ENCODE assay signal across 1 cellular context in the genomic region with DNA sequence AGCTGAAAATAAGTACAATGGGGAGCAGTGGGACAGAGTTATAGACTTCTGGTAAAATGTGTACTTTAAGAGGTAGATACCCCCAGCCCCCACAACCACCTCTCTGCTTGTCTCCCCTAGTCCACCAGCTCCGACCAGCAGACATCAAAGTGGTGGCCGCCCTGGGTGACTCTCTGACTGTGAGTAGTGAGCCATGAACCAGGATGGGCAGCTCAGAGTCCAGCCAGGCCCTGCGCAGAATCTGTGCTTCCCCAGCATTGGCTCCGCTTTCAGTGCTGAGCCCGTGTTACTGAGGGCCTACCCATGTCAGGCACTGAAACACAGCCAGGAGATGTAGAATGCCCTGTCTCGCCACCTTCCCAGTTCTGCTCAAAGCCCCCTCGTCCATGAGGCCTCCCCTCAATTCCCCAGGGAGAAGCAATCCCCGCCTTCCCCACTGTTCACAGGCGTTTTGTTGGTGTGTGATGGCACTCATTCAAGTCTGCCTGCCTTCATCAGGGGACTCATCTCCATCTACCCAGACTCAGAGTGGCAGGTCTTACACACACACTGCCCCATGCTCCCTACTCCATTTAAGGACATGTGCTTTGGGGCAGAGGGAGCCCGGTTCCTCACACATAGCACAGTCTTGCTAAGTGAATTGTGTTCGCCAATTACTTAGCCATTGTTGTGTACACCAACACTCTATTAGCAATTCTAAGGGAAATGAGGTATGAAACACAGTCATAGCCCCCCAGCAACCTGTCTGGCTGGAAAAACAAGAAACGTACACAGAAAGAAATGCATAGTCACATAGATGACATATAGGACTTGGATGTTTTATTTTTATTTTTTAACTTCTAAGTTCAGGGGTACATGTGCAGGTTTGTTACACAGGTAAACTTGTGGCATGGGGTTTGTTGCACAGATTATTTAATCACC.
TF ChIP-seq lines count a peak whose summit lies in the region.

No MANE protein-coding gene starts in this region.

TF ChIP-seq in HepG2, 621 proteins besides CTCF, POLR2A, EP300 and RAD21 (continues in another document):
- TF ChIP-seq ZNF557 (CRISPR knock-in tag; IDR thresholded peaks at IDR 0.05) (peak; percentile 47; the same call in 1 of the 2 replicates), SMAD9 (CRISPR knock-in tag; IDR thresholded peaks at IDR 0.05) (peak; percentile 55; the same call in 1 of the 2 replicates), ZNF263 (CRISPR knock-in tag; IDR thresholded peaks at IDR 0.05) (peak; percentile 10; the same call in 1 of the 2 replicates), IKZF5 (CRISPR knock-in tag; IDR thresholded peaks at IDR 0.05) (0 out of 2 replicates have a peak, but pooled peaks have one; percentile 30), CHD4 (IDR thresholded peaks at IDR 0.05; ENCODE audit: borderline replicate concordance, low read length) (no peak), TCF12 (IDR thresholded peaks at IDR 0.05) (no peak), TCF12 (CRISPR knock-in tag; IDR thresholded peaks at IDR 0.05) (0 out of 2 replicates have a peak, but pooled peaks have one; percentile 9), RXRA (CRISPR knock-in tag; IDR thresholded peaks at IDR 0.05) (peak; percentile 15; the same call in 1 of the 2 replicates), ZMYM4 (CRISPR knock-in tag; IDR thresholded peaks at IDR 0.05) (0 out of 2 replicates have a peak, but pooled peaks have one; percentile 53), MATR3 (CRISPR knock-in tag; IDR thresholded peaks at IDR 0.05) (no peak), BORCS8-MEF2B (CRISPR knock-in tag; IDR thresholded peaks at IDR 0.05) (peak; percentile 52; the same call in 1 of the 2 replicates), THAP9 (CRISPR knock-in tag; IDR thresholded peaks at IDR 0.05; ENCODE audit: borderline replicate concordance) (peak; percentile 36; the same call in 1 of the 2 replicates), GLMP (CRISPR knock-in tag; IDR thresholded peaks at IDR 0.05; ENCODE audit: borderline replicate concordance) (no peak), IRF9 (CRISPR knock-in tag; IDR thresholded peaks at IDR 0.05; ENCODE audit: borderline replicate concordance) (0 out of 2 replicates have a peak, but pooled peaks have one; percentile 16), TSC22D2 (CRISPR knock-in tag; IDR thresholded peaks at IDR 0.05; ENCODE audit: borderline replicate concordance) (0 out of 2 replicates have a peak, but pooled peaks have one; percentile 27), ZFY (CRISPR knock-in tag; IDR thresholded peaks at IDR 0.05) (peak; percentile 66; the same call in 1 of the 2 replicates), KLF16 (CRISPR knock-in tag; IDR thresholded peaks at IDR 0.05) (no peak), HIC2 (CRISPR knock-in tag; IDR thresholded peaks at IDR 0.05; ENCODE audit: low read depth) (0 out of 2 replicates have a peak, but pooled peaks have one; percentile 51), U2AF2 (IDR thresholded peaks at IDR 0.05; ENCODE audit: low read depth, low read length) (no peak), TFE3 (CRISPR knock-in tag; IDR thresholded peaks at IDR 0.05) (no peak), SALL1 (CRISPR knock-in tag; IDR thresholded peaks at IDR 0.05) (peak; percentile 72; the same call in 1 of the 2 replicates), KDM1A (CRISPR knock-in tag; IDR thresholded peaks at IDR 0.05) (no peak), ZNF20 (CRISPR knock-in tag; IDR thresholded peaks at IDR 0.05) (no peak), KAT8 (CRISPR knock-in tag; IDR thresholded peaks at IDR 0.05) (peak; percentile 37; the same call in 1 of the 2 replicates), SOX6 (IDR thresholded peaks at IDR 0.05) (no peak), SOX6 (CRISPR knock-in tag; IDR thresholded peaks at IDR 0.05) (0 out of 2 replicates have a peak, but pooled peaks have one; percentile 28), ZNF292 (CRISPR knock-in tag; IDR thresholded peaks at IDR 0.05; ENCODE audit: borderline replicate concordance, low read depth) (peak; percentile 93), ZNF615 (CRISPR knock-in tag; IDR thresholded peaks at IDR 0.05; ENCODE audit: borderline replicate concordance) (no peak), KAT7 (CRISPR knock-in tag; IDR thresholded peaks at IDR 0.05; ENCODE audit: borderline replicate concordance) (no peak), CAMTA2 (CRISPR knock-in tag; IDR thresholded peaks at IDR 0.05; ENCODE audit: borderline replicate concordance) (no peak), IRF2 (CRISPR knock-in tag; IDR thresholded peaks at IDR 0.05) (peak; percentile 55; the same call in 1 of the 2 replicates)
- TF ChIP-seq, protein P1, sequence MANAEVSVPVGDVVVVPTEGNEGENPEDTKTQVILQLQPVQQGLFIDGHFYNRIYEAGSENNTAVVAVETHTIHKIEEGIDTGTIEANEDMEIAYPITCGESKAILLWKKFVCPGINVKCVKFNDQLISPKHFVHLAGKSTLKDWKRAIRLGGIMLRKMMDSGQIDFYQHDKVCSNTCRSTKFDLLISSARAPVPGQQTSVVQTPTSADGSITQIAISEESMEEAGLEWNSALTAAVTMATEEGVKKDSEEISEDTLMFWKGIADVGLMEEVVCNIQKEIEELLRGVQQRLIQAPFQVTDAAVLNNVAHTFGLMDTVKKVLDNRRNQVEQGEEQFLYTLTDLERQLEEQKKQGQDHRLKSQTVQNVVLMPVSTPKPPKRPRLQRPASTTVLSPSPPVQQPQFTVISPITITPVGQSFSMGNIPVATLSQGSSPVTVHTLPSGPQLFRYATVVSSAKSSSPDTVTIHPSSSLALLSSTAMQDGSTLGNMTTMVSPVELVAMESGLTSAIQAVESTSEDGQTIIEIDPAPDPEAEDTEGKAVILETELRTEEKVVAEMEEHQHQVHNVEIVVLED (CRISPR knock-in tag; IDR thresholded peaks at IDR 0.05; ENCODE audit: borderline replicate concordance) = no peak
- TF ChIP-seq, protein P2, sequence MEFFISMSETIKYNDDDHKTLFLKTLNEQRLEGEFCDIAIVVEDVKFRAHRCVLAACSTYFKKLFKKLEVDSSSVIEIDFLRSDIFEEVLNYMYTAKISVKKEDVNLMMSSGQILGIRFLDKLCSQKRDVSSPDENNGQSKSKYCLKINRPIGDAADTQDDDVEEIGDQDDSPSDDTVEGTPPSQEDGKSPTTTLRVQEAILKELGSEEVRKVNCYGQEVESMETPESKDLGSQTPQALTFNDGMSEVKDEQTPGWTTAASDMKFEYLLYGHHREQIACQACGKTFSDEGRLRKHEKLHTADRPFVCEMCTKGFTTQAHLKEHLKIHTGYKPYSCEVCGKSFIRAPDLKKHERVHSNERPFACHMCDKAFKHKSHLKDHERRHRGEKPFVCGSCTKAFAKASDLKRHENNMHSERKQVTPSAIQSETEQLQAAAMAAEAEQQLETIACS (CRISPR knock-in tag; IDR thresholded peaks at IDR 0.05) = no peak
- TF ChIP-seq, protein P3, sequence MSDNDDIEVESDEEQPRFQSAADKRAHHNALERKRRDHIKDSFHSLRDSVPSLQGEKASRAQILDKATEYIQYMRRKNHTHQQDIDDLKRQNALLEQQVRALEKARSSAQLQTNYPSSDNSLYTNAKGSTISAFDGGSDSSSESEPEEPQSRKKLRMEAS (IDR thresholded peaks at IDR 0.05) = 0 out of 2 replicates have a peak, but pooled peaks have one; percentile 16
- TF ChIP-seq, protein P4, sequence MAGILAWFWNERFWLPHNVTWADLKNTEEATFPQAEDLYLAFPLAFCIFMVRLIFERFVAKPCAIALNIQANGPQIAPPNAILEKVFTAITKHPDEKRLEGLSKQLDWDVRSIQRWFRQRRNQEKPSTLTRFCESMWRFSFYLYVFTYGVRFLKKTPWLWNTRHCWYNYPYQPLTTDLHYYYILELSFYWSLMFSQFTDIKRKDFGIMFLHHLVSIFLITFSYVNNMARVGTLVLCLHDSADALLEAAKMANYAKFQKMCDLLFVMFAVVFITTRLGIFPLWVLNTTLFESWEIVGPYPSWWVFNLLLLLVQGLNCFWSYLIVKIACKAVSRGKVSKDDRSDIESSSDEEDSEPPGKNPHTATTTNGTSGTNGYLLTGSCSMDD (CRISPR knock-in tag; IDR thresholded peaks at IDR 0.05) = no peak
- TF ChIP-seq, protein P5, sequence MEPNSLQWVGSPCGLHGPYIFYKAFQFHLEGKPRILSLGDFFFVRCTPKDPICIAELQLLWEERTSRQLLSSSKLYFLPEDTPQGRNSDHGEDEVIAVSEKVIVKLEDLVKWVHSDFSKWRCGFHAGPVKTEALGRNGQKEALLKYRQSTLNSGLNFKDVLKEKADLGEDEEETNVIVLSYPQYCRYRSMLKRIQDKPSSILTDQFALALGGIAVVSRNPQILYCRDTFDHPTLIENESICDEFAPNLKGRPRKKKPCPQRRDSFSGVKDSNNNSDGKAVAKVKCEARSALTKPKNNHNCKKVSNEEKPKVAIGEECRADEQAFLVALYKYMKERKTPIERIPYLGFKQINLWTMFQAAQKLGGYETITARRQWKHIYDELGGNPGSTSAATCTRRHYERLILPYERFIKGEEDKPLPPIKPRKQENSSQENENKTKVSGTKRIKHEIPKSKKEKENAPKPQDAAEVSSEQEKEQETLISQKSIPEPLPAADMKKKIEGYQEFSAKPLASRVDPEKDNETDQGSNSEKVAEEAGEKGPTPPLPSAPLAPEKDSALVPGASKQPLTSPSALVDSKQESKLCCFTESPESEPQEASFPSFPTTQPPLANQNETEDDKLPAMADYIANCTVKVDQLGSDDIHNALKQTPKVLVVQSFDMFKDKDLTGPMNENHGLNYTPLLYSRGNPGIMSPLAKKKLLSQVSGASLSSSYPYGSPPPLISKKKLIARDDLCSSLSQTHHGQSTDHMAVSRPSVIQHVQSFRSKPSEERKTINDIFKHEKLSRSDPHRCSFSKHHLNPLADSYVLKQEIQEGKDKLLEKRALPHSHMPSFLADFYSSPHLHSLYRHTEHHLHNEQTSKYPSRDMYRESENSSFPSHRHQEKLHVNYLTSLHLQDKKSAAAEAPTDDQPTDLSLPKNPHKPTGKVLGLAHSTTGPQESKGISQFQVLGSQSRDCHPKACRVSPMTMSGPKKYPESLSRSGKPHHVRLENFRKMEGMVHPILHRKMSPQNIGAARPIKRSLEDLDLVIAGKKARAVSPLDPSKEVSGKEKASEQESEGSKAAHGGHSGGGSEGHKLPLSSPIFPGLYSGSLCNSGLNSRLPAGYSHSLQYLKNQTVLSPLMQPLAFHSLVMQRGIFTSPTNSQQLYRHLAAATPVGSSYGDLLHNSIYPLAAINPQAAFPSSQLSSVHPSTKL (CRISPR knock-in tag; IDR thresholded peaks at IDR 0.05) = peak; percentile 50
